Comparison of ENCODE assay signal across 8 cellular contexts in the genomic region with DNA sequence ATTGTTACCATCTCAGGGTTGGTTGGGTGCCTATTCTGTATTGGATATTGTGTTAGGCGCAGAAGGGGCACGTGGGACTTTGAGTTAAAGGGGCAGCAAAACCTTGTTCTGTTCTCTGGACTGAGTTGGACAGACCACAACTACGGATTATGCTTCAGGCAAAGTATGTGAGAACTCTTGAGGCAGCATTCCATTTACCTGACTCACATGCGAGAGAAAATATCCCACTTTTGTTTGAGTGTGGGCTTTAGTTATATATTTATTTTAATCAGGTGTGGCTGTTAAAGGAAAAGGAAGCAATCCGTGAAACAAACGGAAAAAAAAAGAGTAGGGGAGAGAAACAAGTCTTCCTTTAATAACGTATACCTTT. TPM values are rescaled to one million over a fixed set of nuclear protein-coding genes. Genes with fewer than 3 reads are reported as not detected.
A peak's percentile ranks its signal among the peaks of the same experiment; 100 is the strongest.
DNase-seq lines count a peak whose midpoint lies in the region; ATAC-seq and TF ChIP-seq lines count a peak whose summit lies in the region.

No MANE protein-coding gene starts in this region.

- peak overlapping the region; percentile 79 for H3K4me3 ChIP-seq in BLaER1
- H3K4me3 ChIP-seq in HUES6 (ENCODE audit: low read depth, low read length): peak overlapping the region; percentile 97
- peak overlapping the region; percentile 67 to 73 for H3K4me3 ChIP-seq in ascending aorta

- H3K36me3 ChIP-seq in BLaER1 (no peaks in the 10 kb centered on the region), HUES6 (ENCODE audit: control insufficient read depth, insufficient read depth, low read length) (no peaks in the 10 kb centered on the region), ascending aorta (no peaks in the 10 kb centered on the region)

- no peak overlapping the region for H3K27ac ChIP-seq in BLaER1
- H3K27ac ChIP-seq in HUES6 (ENCODE audit: low read depth, low read length): no peak overlapping the region; the same call in 1 of the 2 replicates
- peak overlapping the region; percentile 46 to 56 for H3K27ac ChIP-seq in ascending aorta

- H3K9me3 Mint-ChIP-seq in stimulated activated naive B cell treated with anti-CD40 and anti-IgM and Interleukin-4, amounts not matched to agents 10 μg/mL and 1 μg/mL and 100 μg/mL, for 72 hours: peaks cover 0 to 3% of the 10 kb centered on the region in 2 donors

- peak overlapping the region; percentile 79 for H3K4me2 ChIP-seq in BLaER1

- peaks cover 0 to 3% of the 10 kb centered on the region in 2 donors for H3K27me3 Mint-ChIP-seq in stimulated activated naive B cell treated with anti-CD40 and anti-IgM and Interleukin-4, amounts not matched to agents 10 μg/mL and 1 μg/mL and 100 μg/mL, for 72 hours

- peak overlapping the region; percentile 96 to 99 for H3K4me3 Mint-ChIP-seq in stimulated activated naive B cell treated with anti-CD40 and anti-IgM and Interleukin-4, amounts not matched to agents 10 μg/mL and 1 μg/mL and 100 μg/mL, for 72 hours

- H3K9ac ChIP-seq in BLaER1 (peak overlapping the region; percentile 74), HUES6 (ENCODE audit: low read length) (peak overlapping the region; percentile 72)

- H3K4me1 ChIP-seq in BLaER1: peaks cover 21% of the 10 kb centered on the region
- H3K4me1 ChIP-seq in HUES6 (ENCODE audit: control insufficient read depth, insufficient read depth, low read length): peaks cover 9% of the 10 kb centered on the region
- peaks cover 0 to 3% of the 10 kb centered on the region in 2 donors for H3K4me1 ChIP-seq in ascending aorta

- H3K27me3 ChIP-seq in BLaER1 (no peaks in the 10 kb centered on the region; the same call in 1 of the 2 replicates), HUES6 (ENCODE audit: control insufficient read depth, insufficient read depth, low read length) (peaks cover 12% of the 10 kb centered on the region), ascending aorta (no peaks in the 10 kb centered on the region)

- intact Hi-C loops in ascending aorta (cut with DNase I): loop anchor here (1.0 to 5.0 kb wide), 2 partner anchors 16 to 407 kb away; partner anchors contain the start of gene U2SURP

- H3K4me1 Mint-ChIP-seq in stimulated activated naive B cell treated with anti-CD40 and anti-IgM and Interleukin-4, amounts not matched to agents 10 μg/mL and 1 μg/mL and 100 μg/mL, for 72 hours: peaks cover 6 to 13% of the 10 kb centered on the region in 2 donors

- TF ChIP-seq CTCF in ascending aorta (IDR thresholded peaks at IDR 0.05): no peak

- H3K27ac Mint-ChIP-seq in stimulated activated naive B cell treated with anti-CD40 and anti-IgM and Interleukin-4, amounts not matched to agents 10 μg/mL and 1 μg/mL and 100 μg/mL, for 72 hours: no peak overlapping the region

- H3K9me3 ChIP-seq in BLaER1 (no peaks in the 10 kb centered on the region), HUES6 (ENCODE audit: control insufficient read depth, insufficient read depth, low read depth, low read length) (no peaks in the 10 kb centered on the region), ascending aorta (no peaks in the 10 kb centered on the region)

- no peaks in the 10 kb centered on the region for H3K36me3 Mint-ChIP-seq in stimulated activated naive B cell treated with anti-CD40 and anti-IgM and Interleukin-4, amounts not matched to agents 10 μg/mL and 1 μg/mL and 100 μg/mL, for 72 hours

- no peak for DNase-seq in ascending aorta (ENCODE audit: low spot score in 2 of 2)
- peak; percentile 93 for DNase-seq in iris pigment epithelial cell (ENCODE audit: low read depth)
- no peak for DNase-seq in stimulated activated naive B cell treated with anti-CD40 and anti-IgM and Interleukin-4, amounts not matched to agents 10 μg/mL and 1 μg/mL and 100 μg/mL, for 72 hours
- no peak for DNase-seq in activated CD4-positive, CD25-positive, alpha-beta regulatory T cell (lab: John Stamatoyannopoulos, UW)
- DNase-seq in hippocampal formation (lab: John Stamatoyannopoulos, UW): no peak
- no peak for DNase-seq in inferior parietal cortex (ENCODE audit: extremely low spot score)

- H4K20me1 ChIP-seq in BLaER1: no peaks in the 10 kb centered on the region

- ATAC-seq in stimulated activated naive B cell treated with anti-CD40 and anti-IgM and Interleukin-4, amounts not matched to agents 10 μg/mL and 1 μg/mL and 100 μg/mL, for 72 hours (replicated peaks): no peak

RNA-seq across cellular contexts. Expression of gene PLS1, which starts 0.6 kb away (rescaled TPM):
- 1.8 TPM for total RNA-seq in ascending aorta

RNA-seq across cellular contexts. Expression of gene ATR, which starts 17.0 kb away (rescaled TPM):
- total RNA-seq in ascending aorta: 8.3 TPM

Comparison
In these comparisons a context has a peak if more than half of its experiments do, and no peak if none do; other contexts are left out.
1. H3K27ac ChIP-seq: peak in ascending aorta (2 of 2); none in BLaER1 (single experiment) and HUES6 (single experiment).
2. Peak in every context shown above with its lines, with median percentiles within 50 percentile points of each other: H3K4me3 ChIP-seq.